In the genomic region with DNA sequence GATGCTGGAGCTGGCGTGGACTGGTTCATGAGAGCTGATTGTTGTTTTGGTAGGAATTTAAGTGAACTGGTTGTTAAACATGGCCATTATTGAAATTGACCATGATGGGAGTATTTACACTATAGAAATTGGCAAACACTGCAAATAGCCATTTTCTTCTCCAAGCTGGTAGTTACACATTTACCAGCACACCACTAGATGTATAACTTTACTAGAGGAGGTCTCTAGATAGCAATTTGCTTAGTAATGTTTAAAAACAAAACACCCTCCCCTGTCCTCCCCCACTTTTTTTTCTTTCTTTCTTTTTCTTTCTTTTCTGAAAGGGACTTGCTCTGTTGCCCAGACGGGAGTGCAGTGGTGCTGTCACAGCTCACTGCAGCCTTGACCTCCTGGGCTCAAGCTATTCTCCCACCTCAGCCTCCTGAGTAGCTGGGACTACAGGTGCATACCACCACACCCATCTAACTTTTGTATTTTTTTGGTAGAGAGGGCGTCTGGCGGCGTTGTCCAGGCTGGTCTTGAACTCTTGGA, we compare ENCODE assay signal across 1 cellular context.
TF ChIP-seq lines count a peak whose summit lies in the region.

No MANE protein-coding gene starts in this region.

TF ChIP-seq in HepG2, 621 proteins besides CTCF, POLR2A, EP300 and RAD21 (continued from another document):
- TF ChIP-seq, protein P1, sequence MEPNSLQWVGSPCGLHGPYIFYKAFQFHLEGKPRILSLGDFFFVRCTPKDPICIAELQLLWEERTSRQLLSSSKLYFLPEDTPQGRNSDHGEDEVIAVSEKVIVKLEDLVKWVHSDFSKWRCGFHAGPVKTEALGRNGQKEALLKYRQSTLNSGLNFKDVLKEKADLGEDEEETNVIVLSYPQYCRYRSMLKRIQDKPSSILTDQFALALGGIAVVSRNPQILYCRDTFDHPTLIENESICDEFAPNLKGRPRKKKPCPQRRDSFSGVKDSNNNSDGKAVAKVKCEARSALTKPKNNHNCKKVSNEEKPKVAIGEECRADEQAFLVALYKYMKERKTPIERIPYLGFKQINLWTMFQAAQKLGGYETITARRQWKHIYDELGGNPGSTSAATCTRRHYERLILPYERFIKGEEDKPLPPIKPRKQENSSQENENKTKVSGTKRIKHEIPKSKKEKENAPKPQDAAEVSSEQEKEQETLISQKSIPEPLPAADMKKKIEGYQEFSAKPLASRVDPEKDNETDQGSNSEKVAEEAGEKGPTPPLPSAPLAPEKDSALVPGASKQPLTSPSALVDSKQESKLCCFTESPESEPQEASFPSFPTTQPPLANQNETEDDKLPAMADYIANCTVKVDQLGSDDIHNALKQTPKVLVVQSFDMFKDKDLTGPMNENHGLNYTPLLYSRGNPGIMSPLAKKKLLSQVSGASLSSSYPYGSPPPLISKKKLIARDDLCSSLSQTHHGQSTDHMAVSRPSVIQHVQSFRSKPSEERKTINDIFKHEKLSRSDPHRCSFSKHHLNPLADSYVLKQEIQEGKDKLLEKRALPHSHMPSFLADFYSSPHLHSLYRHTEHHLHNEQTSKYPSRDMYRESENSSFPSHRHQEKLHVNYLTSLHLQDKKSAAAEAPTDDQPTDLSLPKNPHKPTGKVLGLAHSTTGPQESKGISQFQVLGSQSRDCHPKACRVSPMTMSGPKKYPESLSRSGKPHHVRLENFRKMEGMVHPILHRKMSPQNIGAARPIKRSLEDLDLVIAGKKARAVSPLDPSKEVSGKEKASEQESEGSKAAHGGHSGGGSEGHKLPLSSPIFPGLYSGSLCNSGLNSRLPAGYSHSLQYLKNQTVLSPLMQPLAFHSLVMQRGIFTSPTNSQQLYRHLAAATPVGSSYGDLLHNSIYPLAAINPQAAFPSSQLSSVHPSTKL (CRISPR knock-in tag; IDR thresholded peaks at IDR 0.05): peak; percentile 62
- TF ChIP-seq FOXK1 (CRISPR knock-in tag; IDR thresholded peaks at IDR 0.05; ENCODE audit: borderline replicate concordance, low read depth) (peak; percentile 19; the same call in 1 of the 2 replicates), GATAD1 (CRISPR knock-in tag; IDR thresholded peaks at IDR 0.05) (peak; percentile 40), ZNF335 (CRISPR knock-in tag; IDR thresholded peaks at IDR 0.05) (peak; percentile 28; the same call in 1 of the 2 replicates), FOXP1 (IDR thresholded peaks at IDR 0.05) (no peak), FOXP1 (CRISPR knock-in tag; IDR thresholded peaks at IDR 0.05) (peak; percentile 72), ELF3 (CRISPR knock-in tag; IDR thresholded peaks at IDR 0.05) (0 out of 2 replicates have a peak, but pooled peaks have one; percentile 9), TBX2 (CRISPR knock-in tag; IDR thresholded peaks at IDR 0.05; ENCODE audit: borderline replicate concordance) (peak; percentile 62; the same call in 1 of the 2 replicates), ZNF460 (CRISPR knock-in tag; IDR thresholded peaks at IDR 0.05; ENCODE audit: borderline replicate concordance) (peak; percentile 94), ZNF563 (CRISPR knock-in tag; IDR thresholded peaks at IDR 0.05) (no peak), FOSL2 (CRISPR knock-in tag; IDR thresholded peaks at IDR 0.05) (peak; percentile 35; the same call in 1 of the 2 replicates), NR2F1 (CRISPR knock-in tag; IDR thresholded peaks at IDR 0.05) (0 out of 4 replicates have a peak, but pooled peaks of 1 of the 2 experiments have one; percentile 33), NFKB2 (CRISPR knock-in tag; IDR thresholded peaks at IDR 0.05; ENCODE audit: borderline replicate concordance) (no peak), RARA (CRISPR knock-in tag; IDR thresholded peaks at IDR 0.05) (peak; percentile 47), GTF2F1 (IDR thresholded peaks at IDR 0.05; ENCODE audit: low read length) (no peak), ZNF296 (CRISPR knock-in tag; conservative IDR thresholded peaks at IDR 0.05) (no peak), TEAD3 (CRISPR knock-in tag; optimal IDR thresholded peaks at IDR 0.05; ENCODE audit: borderline replicate concordance) (peak; percentile 28), ZNF496 (CRISPR knock-in tag; IDR thresholded peaks at IDR 0.05; ENCODE audit: insufficient replicate concordance) (no peak), MBD4 (IDR thresholded peaks at IDR 0.05; ENCODE audit: borderline replicate concordance, low read length) (no peak), HOXD1 (CRISPR knock-in tag; IDR thresholded peaks at IDR 0.05) (no peak), KDM1A (CRISPR knock-in tag; IDR thresholded peaks at IDR 0.05) (no peak; the same call in 1 of the 2 replicates), ZNF777 (CRISPR knock-in tag; IDR thresholded peaks at IDR 0.05) (no peak), ZBTB21 (CRISPR knock-in tag; IDR thresholded peaks at IDR 0.05) (no peak), NR2F6 (IDR thresholded peaks at IDR 0.05) (no peak; the same call in 1 of the 2 replicates), NR2F6 (CRISPR knock-in tag; IDR thresholded peaks at IDR 0.05) (peak; percentile 39; the same call in 1 of the 2 replicates), PAF1 (CRISPR knock-in tag; IDR thresholded peaks at IDR 0.05) (no peak), ZNF644 (CRISPR knock-in tag; IDR thresholded peaks at IDR 0.05; ENCODE audit: low read depth) (peak; percentile 11; the same call in 1 of the 2 replicates), ZSCAN25 (CRISPR knock-in tag; IDR thresholded peaks at IDR 0.05) (no peak)
- TF ChIP-seq, protein P2, sequence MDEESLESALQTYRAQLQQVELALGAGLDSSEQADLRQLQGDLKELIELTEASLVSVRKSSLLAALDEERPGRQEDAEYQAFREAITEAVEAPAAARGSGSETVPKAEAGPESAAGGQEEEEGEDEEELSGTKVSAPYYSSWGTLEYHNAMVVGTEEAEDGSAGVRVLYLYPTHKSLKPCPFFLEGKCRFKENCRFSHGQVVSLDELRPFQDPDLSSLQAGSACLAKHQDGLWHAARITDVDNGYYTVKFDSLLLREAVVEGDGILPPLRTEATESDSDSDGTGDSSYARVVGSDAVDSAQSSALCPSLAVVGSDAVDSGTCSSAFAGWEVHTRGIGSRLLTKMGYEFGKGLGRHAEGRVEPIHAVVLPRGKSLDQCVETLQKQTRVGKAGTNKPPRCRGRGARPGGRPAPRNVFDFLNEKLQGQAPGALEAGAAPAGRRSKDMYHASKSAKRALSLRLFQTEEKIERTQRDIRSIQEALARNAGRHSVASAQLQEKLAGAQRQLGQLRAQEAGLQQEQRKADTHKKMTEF (CRISPR knock-in tag; IDR thresholded peaks at IDR 0.05): peak; percentile 44; the same call in 1 of the 2 replicates
- TF ChIP-seq, protein P3, sequence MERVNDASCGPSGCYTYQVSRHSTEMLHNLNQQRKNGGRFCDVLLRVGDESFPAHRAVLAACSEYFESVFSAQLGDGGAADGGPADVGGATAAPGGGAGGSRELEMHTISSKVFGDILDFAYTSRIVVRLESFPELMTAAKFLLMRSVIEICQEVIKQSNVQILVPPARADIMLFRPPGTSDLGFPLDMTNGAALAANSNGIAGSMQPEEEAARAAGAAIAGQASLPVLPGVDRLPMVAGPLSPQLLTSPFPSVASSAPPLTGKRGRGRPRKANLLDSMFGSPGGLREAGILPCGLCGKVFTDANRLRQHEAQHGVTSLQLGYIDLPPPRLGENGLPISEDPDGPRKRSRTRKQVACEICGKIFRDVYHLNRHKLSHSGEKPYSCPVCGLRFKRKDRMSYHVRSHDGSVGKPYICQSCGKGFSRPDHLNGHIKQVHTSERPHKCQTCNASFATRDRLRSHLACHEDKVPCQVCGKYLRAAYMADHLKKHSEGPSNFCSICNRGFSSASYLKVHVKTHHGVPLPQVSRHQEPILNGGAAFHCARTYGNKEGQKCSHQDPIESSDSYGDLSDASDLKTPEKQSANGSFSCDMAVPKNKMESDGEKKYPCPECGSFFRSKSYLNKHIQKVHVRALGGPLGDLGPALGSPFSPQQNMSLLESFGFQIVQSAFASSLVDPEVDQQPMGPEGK (CRISPR knock-in tag; IDR thresholded peaks at IDR 0.05): peak; percentile 69
- TF ChIP-seq, protein P4, sequence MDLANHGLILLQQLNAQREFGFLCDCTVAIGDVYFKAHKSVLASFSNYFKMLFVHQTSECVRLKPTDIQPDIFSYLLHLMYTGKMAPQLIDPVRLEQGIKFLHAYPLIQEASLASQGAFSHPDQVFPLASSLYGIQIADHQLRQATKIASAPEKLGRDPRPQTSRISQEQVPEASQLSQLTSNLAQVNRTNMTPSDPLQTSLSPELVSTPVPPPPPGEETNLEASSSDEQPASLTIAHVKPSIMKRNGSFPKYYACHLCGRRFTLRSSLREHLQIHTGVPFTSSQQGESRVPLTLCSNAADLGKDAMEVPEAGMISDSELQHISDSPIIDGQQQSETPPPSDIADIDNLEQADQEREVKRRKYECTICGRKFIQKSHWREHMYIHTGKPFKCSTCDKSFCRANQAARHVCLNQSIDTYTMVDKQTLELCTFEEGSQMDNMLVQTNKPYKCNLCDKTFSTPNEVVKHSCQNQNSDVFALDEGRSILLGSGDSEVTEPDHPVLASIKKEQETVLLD (CRISPR knock-in tag; IDR thresholded peaks at IDR 0.05; ENCODE audit: low read depth): no peak
- TF ChIP-seq, protein P5, sequence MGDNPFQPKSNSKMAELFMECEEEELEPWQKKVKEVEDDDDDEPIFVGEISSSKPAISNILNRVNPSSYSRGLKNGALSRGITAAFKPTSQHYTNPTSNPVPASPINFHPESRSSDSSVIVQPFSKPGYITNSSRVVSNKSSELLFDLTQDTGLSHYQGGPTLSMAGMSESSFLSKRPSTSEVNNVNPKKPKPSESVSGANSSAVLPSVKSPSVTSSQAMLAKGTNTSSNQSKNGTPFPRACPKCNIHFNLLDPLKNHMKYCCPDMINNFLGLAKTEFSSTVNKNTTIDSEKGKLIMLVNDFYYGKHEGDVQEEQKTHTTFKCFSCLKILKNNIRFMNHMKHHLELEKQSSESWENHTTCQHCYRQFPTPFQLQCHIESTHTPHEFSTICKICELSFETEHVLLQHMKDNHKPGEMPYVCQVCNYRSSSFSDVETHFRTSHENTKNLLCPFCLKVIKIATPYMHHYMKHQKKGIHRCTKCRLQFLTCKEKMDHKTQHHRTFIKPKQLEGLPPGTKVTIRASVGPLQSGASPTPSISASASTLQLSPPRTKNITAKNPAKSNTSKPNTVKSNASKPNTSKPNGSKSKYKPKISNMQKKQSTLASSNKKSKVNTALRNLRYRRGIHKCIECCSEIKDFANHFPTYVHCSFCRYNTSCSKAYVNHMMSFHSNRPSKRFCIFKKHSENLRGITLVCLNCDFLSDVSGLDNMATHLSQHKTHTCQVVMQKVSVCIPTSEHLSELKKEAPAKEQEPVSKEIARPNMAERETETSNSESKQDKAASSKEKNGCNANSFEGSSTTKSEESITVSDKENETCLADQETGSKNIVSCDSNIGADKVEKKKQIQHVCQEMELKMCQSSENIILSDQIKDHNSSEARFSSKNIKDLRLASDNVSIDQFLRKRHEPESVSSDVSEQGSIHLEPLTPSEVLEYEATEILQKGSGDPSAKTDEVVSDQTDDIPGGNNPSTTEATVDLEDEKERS (CRISPR knock-in tag; IDR thresholded peaks at IDR 0.05): peak; percentile 82; the same call in 1 of the 2 replicates
- TF ChIP-seq, protein P6, sequence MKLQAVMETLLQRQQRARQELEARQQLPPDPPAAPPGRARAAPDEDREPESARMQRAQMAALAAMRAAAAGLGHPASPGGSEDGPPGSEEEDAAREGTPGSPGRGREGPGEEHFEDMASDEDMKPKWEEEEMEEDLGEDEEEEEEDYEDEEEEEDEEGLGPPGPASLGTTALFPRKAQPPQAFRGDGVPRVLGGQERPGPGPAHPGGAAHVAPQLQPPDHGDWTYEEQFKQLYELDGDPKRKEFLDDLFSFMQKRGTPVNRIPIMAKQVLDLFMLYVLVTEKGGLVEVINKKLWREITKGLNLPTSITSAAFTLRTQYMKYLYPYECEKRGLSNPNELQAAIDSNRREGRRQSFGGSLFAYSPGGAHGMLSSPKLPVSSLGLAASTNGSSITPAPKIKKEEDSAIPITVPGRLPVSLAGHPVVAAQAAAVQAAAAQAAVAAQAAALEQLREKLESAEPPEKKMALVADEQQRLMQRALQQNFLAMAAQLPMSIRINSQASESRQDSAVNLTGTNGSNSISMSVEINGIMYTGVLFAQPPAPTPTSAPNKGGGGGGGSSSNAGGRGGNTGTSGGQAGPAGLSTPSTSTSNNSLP (IDR thresholded peaks at IDR 0.05; ENCODE audit: low read depth, low read length): 0 out of 2 replicates have a peak, but pooled peaks have one; percentile 67
- TF ChIP-seq, protein P7, sequence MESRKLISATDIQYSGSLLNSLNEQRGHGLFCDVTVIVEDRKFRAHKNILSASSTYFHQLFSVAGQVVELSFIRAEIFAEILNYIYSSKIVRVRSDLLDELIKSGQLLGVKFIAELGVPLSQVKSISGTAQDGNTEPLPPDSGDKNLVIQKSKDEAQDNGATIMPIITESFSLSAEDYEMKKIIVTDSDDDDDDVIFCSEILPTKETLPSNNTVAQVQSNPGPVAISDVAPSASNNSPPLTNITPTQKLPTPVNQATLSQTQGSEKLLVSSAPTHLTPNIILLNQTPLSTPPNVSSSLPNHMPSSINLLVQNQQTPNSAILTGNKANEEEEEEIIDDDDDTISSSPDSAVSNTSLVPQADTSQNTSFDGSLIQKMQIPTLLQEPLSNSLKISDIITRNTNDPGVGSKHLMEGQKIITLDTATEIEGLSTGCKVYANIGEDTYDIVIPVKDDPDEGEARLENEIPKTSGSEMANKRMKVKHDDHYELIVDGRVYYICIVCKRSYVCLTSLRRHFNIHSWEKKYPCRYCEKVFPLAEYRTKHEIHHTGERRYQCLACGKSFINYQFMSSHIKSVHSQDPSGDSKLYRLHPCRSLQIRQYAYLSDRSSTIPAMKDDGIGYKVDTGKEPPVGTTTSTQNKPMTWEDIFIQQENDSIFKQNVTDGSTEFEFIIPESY (CRISPR knock-in tag; IDR thresholded peaks at IDR 0.05): peak; percentile 76
- TF ChIP-seq, protein P8, sequence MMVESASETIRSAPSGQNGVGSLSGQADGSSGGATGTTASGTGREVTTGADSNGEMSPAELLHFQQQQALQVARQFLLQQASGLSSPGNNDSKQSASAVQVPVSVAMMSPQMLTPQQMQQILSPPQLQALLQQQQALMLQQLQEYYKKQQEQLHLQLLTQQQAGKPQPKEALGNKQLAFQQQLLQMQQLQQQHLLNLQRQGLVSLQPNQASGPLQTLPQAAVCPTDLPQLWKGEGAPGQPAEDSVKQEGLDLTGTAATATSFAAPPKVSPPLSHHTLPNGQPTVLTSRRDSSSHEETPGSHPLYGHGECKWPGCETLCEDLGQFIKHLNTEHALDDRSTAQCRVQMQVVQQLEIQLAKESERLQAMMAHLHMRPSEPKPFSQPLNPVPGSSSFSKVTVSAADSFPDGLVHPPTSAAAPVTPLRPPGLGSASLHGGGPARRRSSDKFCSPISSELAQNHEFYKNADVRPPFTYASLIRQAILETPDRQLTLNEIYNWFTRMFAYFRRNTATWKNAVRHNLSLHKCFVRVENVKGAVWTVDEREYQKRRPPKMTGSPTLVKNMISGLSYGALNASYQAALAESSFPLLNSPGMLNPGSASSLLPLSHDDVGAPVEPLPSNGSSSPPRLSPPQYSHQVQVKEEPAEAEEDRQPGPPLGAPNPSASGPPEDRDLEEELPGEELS (CRISPR knock-in tag; IDR thresholded peaks at IDR 0.05): peak; percentile 37; the same call in 1 of the 2 replicates
- TF ChIP-seq, protein P9, sequence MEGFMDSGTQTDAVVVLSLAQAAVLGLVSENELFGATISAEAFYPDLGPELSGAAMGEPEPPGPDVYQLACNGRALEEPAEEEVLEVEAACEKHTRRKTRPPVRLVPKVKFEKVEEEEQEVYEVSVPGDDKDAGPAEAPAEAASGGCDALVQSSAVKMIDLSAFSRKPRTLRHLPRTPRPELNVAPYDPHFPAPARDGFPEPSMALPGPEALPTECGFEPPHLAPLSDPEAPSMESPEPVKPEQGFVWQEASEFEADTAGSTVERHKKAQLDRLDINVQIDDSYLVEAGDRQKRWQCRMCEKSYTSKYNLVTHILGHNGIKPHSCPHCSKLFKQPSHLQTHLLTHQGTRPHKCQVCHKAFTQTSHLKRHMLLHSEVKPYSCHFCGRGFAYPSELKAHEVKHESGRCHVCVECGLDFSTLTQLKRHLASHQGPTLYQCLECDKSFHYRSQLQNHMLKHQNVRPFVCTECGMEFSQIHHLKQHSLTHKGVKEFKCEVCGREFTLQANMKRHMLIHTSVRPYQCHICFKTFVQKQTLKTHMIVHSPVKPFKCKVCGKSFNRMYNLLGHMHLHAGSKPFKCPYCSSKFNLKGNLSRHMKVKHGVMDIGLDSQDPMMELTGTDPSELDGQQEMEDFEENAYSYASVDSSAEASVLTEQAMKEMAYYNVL (CRISPR knock-in tag; IDR thresholded peaks at IDR 0.05; ENCODE audit: borderline replicate concordance): peak; percentile 93
